Comparison of ENCODE assay signal across 1 cellular context in genomic region chr4:1176398-1177273, GRCh38.
TF ChIP-seq lines count a peak whose summit lies in the region.

No MANE protein-coding gene starts in this region.

TF ChIP-seq in HepG2, 621 proteins besides CTCF, POLR2A, EP300 and RAD21 (continued from another document):
- TF ChIP-seq TMF1 (CRISPR knock-in tag; IDR thresholded peaks at IDR 0.05; ENCODE audit: low read depth) (no peak), GTF3A (CRISPR knock-in tag; conservative IDR thresholded peaks at IDR 0.05) (no peak), WIZ (CRISPR knock-in tag; IDR thresholded peaks at IDR 0.05) (no peak), ZSCAN21 (CRISPR knock-in tag; IDR thresholded peaks at IDR 0.05; ENCODE audit: borderline replicate concordance) (peak; percentile 70; the same call in 1 of the 2 replicates), ZFP91 (CRISPR knock-in tag; IDR thresholded peaks at IDR 0.05; ENCODE audit: borderline replicate concordance) (0 out of 2 replicates have a peak, but pooled peaks have one; percentile 18), ARNTL (CRISPR knock-in tag; IDR thresholded peaks at IDR 0.05) (no peak), HNF4A (CRISPR knock-in tag; IDR thresholded peaks at IDR 0.05) (no peak), MTA3 (CRISPR knock-in tag; IDR thresholded peaks at IDR 0.05) (no peak), ZBTB39 (CRISPR knock-in tag; IDR thresholded peaks at IDR 0.05) (no peak), ZNF329 (CRISPR knock-in tag; IDR thresholded peaks at IDR 0.05; ENCODE audit: low read depth) (peak; percentile 92), NBN (conservative IDR thresholded peaks at IDR 0.05) (0 out of 2 replicates have a peak, but pooled peaks have one; percentile 77), HOXA7 (CRISPR knock-in tag; IDR thresholded peaks at IDR 0.05) (no peak), ZNF24 (IDR thresholded peaks at IDR 0.05) (peak; percentile 92), THAP8 (CRISPR knock-in tag; IDR thresholded peaks at IDR 0.05; ENCODE audit: borderline replicate concordance) (no peak), ZNF138 (CRISPR knock-in tag; IDR thresholded peaks at IDR 0.05; ENCODE audit: low read depth) (no peak), ZNF432 (CRISPR knock-in tag; IDR thresholded peaks at IDR 0.05; ENCODE audit: borderline replicate concordance) (no peak), MBNL3 (CRISPR knock-in tag; conservative IDR thresholded peaks at IDR 0.05) (no peak), RFX3 (CRISPR knock-in tag; IDR thresholded peaks at IDR 0.05) (no peak), STAG1 (CRISPR knock-in tag; IDR thresholded peaks at IDR 0.05) (0 out of 2 replicates have a peak, but pooled peaks have one; percentile 9), PBX3 (CRISPR knock-in tag; IDR thresholded peaks at IDR 0.05; ENCODE audit: borderline replicate concordance) (no peak), ZNF784 (CRISPR knock-in tag; IDR thresholded peaks at IDR 0.05; ENCODE audit: borderline replicate concordance) (no peak), MYC (CRISPR knock-in tag; IDR thresholded peaks at IDR 0.05; ENCODE audit: borderline replicate concordance) (0 out of 2 replicates have a peak, but pooled peaks have one; percentile 23)
